Comparison of ENCODE assay signal across 9 cellular contexts in the genomic region with DNA sequence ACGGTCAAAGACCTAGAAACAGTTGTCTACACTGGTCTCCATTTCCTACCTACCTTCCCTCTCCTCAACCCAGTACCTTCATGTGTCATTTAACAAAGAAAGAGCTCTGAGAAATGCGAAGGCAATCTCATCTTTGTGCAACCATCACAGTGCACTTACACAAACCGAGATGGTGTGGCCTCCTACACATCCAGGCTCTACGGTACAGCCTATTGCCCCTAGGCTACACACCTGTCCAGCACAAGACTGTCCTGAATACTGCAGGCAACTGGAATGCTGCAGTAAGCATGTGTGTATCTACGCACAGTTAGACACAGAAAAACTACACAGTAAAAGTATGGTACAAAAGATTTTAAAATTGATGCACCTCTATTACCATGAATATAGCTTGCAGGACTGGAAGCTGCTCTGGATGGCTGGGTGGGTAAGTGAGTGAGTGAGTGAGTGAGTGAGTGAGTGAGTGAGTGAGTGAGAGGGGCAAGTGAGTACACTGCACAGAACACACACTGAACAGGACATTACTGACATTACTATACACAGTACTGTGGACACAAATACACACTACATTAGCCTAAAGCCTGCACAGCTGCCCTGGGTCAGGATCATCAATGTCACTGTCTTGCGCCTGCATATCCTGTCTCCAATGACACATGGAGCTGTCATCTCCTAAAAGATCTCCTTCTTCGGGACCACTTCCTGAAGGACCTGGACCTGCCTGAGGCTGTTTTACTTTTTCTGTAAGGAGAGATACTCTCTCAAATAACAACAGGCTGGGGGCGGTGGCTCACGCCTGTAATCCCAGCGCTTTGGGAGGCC. TPM values are rescaled to one million over a fixed set of nuclear protein-coding genes. Genes with fewer than 3 reads are reported as not detected.
DNase-seq lines count a peak whose midpoint lies in the region; ATAC-seq, FAIRE-seq and TF ChIP-seq lines count a peak whose summit lies in the region.
"Had no signal": no experiment of that assay in that cellular context is flagged by ENCODE, and none has a peak within 500 bp of the region (broad histone marks: within the 10 kb centered on the region; RNA-seq: fewer than 3 reads in every experiment).

No MANE protein-coding gene starts in this region.

- FAIRE-seq in GM12878 (lab: Jason Lieb, UNC), result no peak

- peaks cover 39% of the 10 kb centered on the region for H3K4me1 ChIP-seq in GM12878 (ENCODE audit: control insufficient read depth, insufficient read depth, low read length)
- peaks cover 37% of the 10 kb centered on the region for H3K4me1 ChIP-seq in mesenchymal stem cell (ENCODE audit: control insufficient read depth, insufficient read depth, low read depth, low read length)
- H3K4me1 ChIP-seq in thyroid gland, result peaks cover 34 to 56% of the 10 kb centered on the region in 2 donors

- no peak overlapping the region for H3K4me3 ChIP-seq in GM12878
- H3K4me3 ChIP-seq in mesenchymal stem cell (ENCODE audit: insufficient read depth in 1 of 2, low read depth in 1 of 2, low read length in 2 of 2), result no peak overlapping the region
- no peak overlapping the region for H3K4me3 ChIP-seq in thyroid gland (replicated peaks in 1 of 3)

- H3K4me3 Mint-ChIP-seq in activated naive CD4-positive, alpha-beta T cell treated with anti-CD3 and anti-CD28 coated beads for 36 hours, result no peak overlapping the region

- BruUV-seq in GM12878 (replicated peaks; lab: Mats Ljungman, UMichigan), result no TSS peak

- H4K8ac ChIP-seq in mesenchymal stem cell (ENCODE audit: low read length), result no peak overlapping the region

- H3K9me3 ChIP-seq in GM12878 (replicated peaks; ENCODE audit: control insufficient read depth, insufficient read depth, low read length) (no peaks in the 10 kb centered on the region; the same call in 2 of the 3 replicates), mesenchymal stem cell (ENCODE audit: control insufficient read depth, low read length) (no peaks in the 10 kb centered on the region), thyroid gland (no peaks in the 10 kb centered on the region)

- peaks cover 34% of the 10 kb centered on the region for H3K79me2 ChIP-seq in GM12878 (ENCODE audit: control insufficient read depth, insufficient read depth, low read length)

- SMC1A ChIA-PET in GM12878 (lab: Charles Lee; ENCODE audit: uncharacterized antibody, unreplicated experiment), result no interaction called here

- RAD21 ChIA-PET in GM12878 (lab: Charles Lee; ENCODE audit: unreplicated experiment), result interaction anchor here (0.7 kb wide), 1 partner anchor 571 kb away, joined by 3 read pairs; no protein-coding TSS in a partner anchor

- H3K27me3 Mint-ChIP-seq in activated naive CD4-positive, alpha-beta T cell treated with anti-CD3 and anti-CD28 coated beads for 36 hours (ENCODE audit: low read depth), result no peaks in the 10 kb centered on the region

- no peak for TF ChIP-seq EP300 in GM12878 (IDR thresholded peaks at IDR 0.05; ENCODE audit: borderline replicate concordance in 1 of 2, control insufficient read depth in 1 of 2, low read depth in 2 of 2, low read length in 2 of 2)

- no peak overlapping the region for H3K9ac ChIP-seq in GM12878 (ENCODE audit: control insufficient read depth, insufficient read depth, low read length)
- H3K9ac ChIP-seq in mesenchymal stem cell (ENCODE audit: low read length), result peak overlapping the region; percentile 37

- H3K27ac ChIP-seq in GM12878 (ENCODE audit: control insufficient read depth, insufficient read depth) (no peak overlapping the region; the same call in 1 of the 2 replicates), mesenchymal stem cell (ENCODE audit: low read length, poor library complexity, severe bottlenecking) (peak overlapping the region; percentile 88), thyroid gland (peak overlapping the region in 2 of 3 donors; percentile 62 to 69)

- POLR2A ChIA-PET in GM12878 (lab: Charles Lee), result no interaction called here

- H2BK15ac ChIP-seq in mesenchymal stem cell (ENCODE audit: low read depth, poor library complexity, severe bottlenecking), result no peak overlapping the region

- H3K36me3 Mint-ChIP-seq in activated naive CD4-positive, alpha-beta T cell treated with anti-CD3 and anti-CD28 coated beads, Interleukin-2, amount 50 U/mL, for 72 hours, result no peaks in the 10 kb centered on the region
- peaks cover 5% of the 10 kb centered on the region for H3K36me3 Mint-ChIP-seq in activated naive CD4-positive, alpha-beta T cell treated with anti-CD3 and anti-CD28 coated beads for 36 hours (ENCODE audit: low read depth)

- intact Hi-C loops in activated naive CD4-positive, alpha-beta T cell treated with anti-CD3 and anti-CD28 coated beads for 36 hours (cut with micrococcal nuclease), result no loop called here
- intact Hi-C loops in GM12878 (cut with micrococcal nuclease; ENCODE audit: unreplicated experiment), result no loop called here
- intact Hi-C loops in thyroid gland (cut with DNase I), result no loop called here

- H2BK5ac ChIP-seq in mesenchymal stem cell (ENCODE audit: low read depth, low read length, poor library complexity, severe bottlenecking), result no peak overlapping the region

- H2AFZ ChIP-seq in GM12878 (ENCODE audit: control insufficient read depth, low read depth, low read length), result no peak overlapping the region
- H2AFZ ChIP-seq in mesenchymal stem cell (ENCODE audit: low read depth, low read length), result no peak overlapping the region

- H4K20me1 ChIP-seq in GM12878 (ENCODE audit: control insufficient read depth, insufficient read depth), result no peaks in the 10 kb centered on the region

- CTCF ChIA-PET in activated naive CD4-positive, alpha-beta T cell treated with anti-CD3 and anti-CD28 coated beads for 36 hours (lab: Charles Lee), result interaction anchor here (0.6 kb wide), 1 partner anchor 288 kb away, joined by 3 read pairs; no protein-coding TSS in a partner anchor
- CTCF ChIA-PET in GM12878 (lab: Yijun Ruan, JAX), result interaction anchor here (0.5 to 1.3 kb wide), 4 partner anchors 12 to 117 kb away, joined by 3 to 4 read pairs (median 3); no protein-coding TSS in a partner anchor

- no peaks in the 10 kb centered on the region; a peak in 2 of 4 replicates for H3K36me3 ChIP-seq in GM12878 (ENCODE audit: control insufficient read depth in 2 of 2, insufficient read depth in 2 of 2, low read length in 1 of 2)
- peaks cover 24 to 41% of the 10 kb centered on the region in 2 experiments for H3K36me3 ChIP-seq in mesenchymal stem cell (ENCODE audit: control insufficient read depth in 1 of 2, insufficient read depth in 2 of 2, low read depth in 1 of 2, low read length in 2 of 2)
- H3K36me3 ChIP-seq in thyroid gland, result no peaks in the 10 kb centered on the region

- no peak overlapping the region for H3K23ac ChIP-seq in mesenchymal stem cell (ENCODE audit: low read length in 2 of 2)

- H2BK120ac ChIP-seq in mesenchymal stem cell (ENCODE audit: low read depth, low read length), result no peak overlapping the region

- no peaks in the 10 kb centered on the region for H3K27me3 ChIP-seq in GM12878 (replicated peaks in 1 of 2; ENCODE audit: control insufficient read depth in 2 of 2, insufficient read depth in 2 of 2, low read length in 1 of 2)
- no peaks in the 10 kb centered on the region for H3K27me3 ChIP-seq in mesenchymal stem cell (ENCODE audit: control insufficient read depth in 1 of 2, insufficient read depth in 1 of 2, low read length in 2 of 2)
- H3K27me3 ChIP-seq in thyroid gland, result no peaks in the 10 kb centered on the region
- H3K27me3 ChIP-seq: brain microvascular endothelial cell had no signal

- H3K79me1 ChIP-seq in mesenchymal stem cell (replicated peaks; ENCODE audit: low read length, poor library complexity, severe bottlenecking), result no peaks in the 10 kb centered on the region

- no peak overlapping the region for H4K91ac ChIP-seq in mesenchymal stem cell (ENCODE audit: low read length)

- TF ChIP-seq RAD21 in GM12878 (IDR thresholded peaks at IDR 0.05; ENCODE audit: insufficient read depth, low read depth, low read length), result no peak

- in situ Hi-C loops in GM12878 (cut with MboI), result no loop called here

- peak overlapping the region in 1 of 2 experiments; percentile 28 for H3K18ac ChIP-seq in mesenchymal stem cell (ENCODE audit: low read depth in 1 of 2, low read length in 2 of 2)

- no peak overlapping the region for H3K4ac ChIP-seq in mesenchymal stem cell (ENCODE audit: low read depth in 1 of 2, low read length in 2 of 2)

- WGBS in GM12878 (ENCODE audit: insufficient coverage, insufficient replicate concordance, low lambda C conversion rate, missing lambda C conversion rate), result 78% methylated on average over 10 of the region's 10 CpGs
- 80% methylated on average over 9 of the region's 10 CpGs for WGBS in mesenchymal stem cell
- WGBS in thyroid gland, 2 donors, result 88 to 89% methylated on average over 10 of the region's 10 CpGs

- H2BK12ac ChIP-seq in mesenchymal stem cell (ENCODE audit: low read length in 2 of 2), result no peak overlapping the region

- no peaks in the 10 kb centered on the region for H3K9me3 Mint-ChIP-seq in activated naive CD4-positive, alpha-beta T cell treated with anti-CD3 and anti-CD28 coated beads, Interleukin-2, amount 50 U/mL, for 72 hours
- no peaks in the 10 kb centered on the region for H3K9me3 Mint-ChIP-seq in activated naive CD4-positive, alpha-beta T cell treated with anti-CD3 and anti-CD28 coated beads for 36 hours

- peak overlapping the region in 1 of 2 experiments; percentile 44 for H3K14ac ChIP-seq in mesenchymal stem cell (ENCODE audit: low read length in 2 of 2)

- TF ChIP-seq POLR2A in GM12878 (IDR thresholded peaks at IDR 0.05; ENCODE audit: low read depth, low read length), result no peak
- no peak for TF ChIP-seq POLR2A in thyroid gland (IDR thresholded peaks at IDR 0.05)
- no peak for TF ChIP-seq POLR2A in GM18505 (IDR thresholded peaks at IDR 0.05; ENCODE audit: borderline replicate concordance, extremely low read depth, insufficient read depth, insufficient read length)

- H3K4me1 Mint-ChIP-seq in activated naive CD4-positive, alpha-beta T cell treated with anti-CD3 and anti-CD28 coated beads for 36 hours (ENCODE audit: low read depth), result peaks cover 20% of the 10 kb centered on the region

- H3K4me2 ChIP-seq in GM12878 (ENCODE audit: control insufficient read depth, insufficient read depth) (0 out of 2 replicates have a peak overlapping the region, but pooled peaks have one; percentile 64), mesenchymal stem cell (ENCODE audit: low read length, poor library complexity, severe bottlenecking) (no peak overlapping the region)

- H3K27ac Mint-ChIP-seq in activated naive CD4-positive, alpha-beta T cell treated with anti-CD3 and anti-CD28 coated beads, Interleukin-2, amount 50 U/mL, for 72 hours, result peak overlapping the region in 1 of 2 donors; percentile 77
- no peak overlapping the region for H3K27ac Mint-ChIP-seq in activated naive CD4-positive, alpha-beta T cell treated with anti-CD3 and anti-CD28 coated beads for 36 hours

- H2AK5ac ChIP-seq in mesenchymal stem cell (ENCODE audit: low read length, severe bottlenecking), result no peak overlapping the region

- peak; percentile 18 to 26 for ATAC-seq in activated naive CD4-positive, alpha-beta T cell treated with anti-CD3 and anti-CD28 coated beads, Interleukin-2, amount 50 U/mL, for 72 hours
- ATAC-seq in GM12878 (no peak), GM18505 (IDR thresholded peaks at IDR 0.05; ENCODE audit: unreplicated experiment) (no peak)

- DNase-seq in activated naive CD4-positive, alpha-beta T cell treated with anti-CD3 and anti-CD28 coated beads, Interleukin-2, amount 50 U/mL, for 72 hours (ENCODE audit: low spot score in 2 of 2), result no peak
- DNase-seq in activated naive CD4-positive, alpha-beta T cell treated with anti-CD3 and anti-CD28 coated beads for 36 hours, result no peak
- DNase-seq in GM12878 (ENCODE audit: low read depth, low spot score), result no peak
- DNase-seq in mesenchymal stem cell, result no peak
- peak in 1 of 2 donors; percentile 28 for DNase-seq in thyroid gland
- DNase-seq in SIG-M5 (lab: John Stamatoyannopoulos, UW), result no peak
- DNase-seq in AG08396 (ENCODE audit: low spot score), result no peak
- DNase-seq: brain microvascular endothelial cell had no signal

- no peak for TF ChIP-seq CTCF in GM12878 (IDR thresholded peaks at IDR 0.05 in 2 of 3, conservative IDR thresholded peaks at IDR 0.05 in 1 of 3; ENCODE audit: control insufficient read depth in 2 of 3, extremely low read depth in 1 of 3, insufficient read depth in 1 of 3, low read depth in 3 of 3, low read length in 3 of 3)
- no peak for TF ChIP-seq CTCF in thyroid gland (IDR thresholded peaks at IDR 0.05)

RNA-seq across cellular contexts. Expression of a gene that starts 18.5 kb away (rescaled TPM):
- 10 to 100 TPM; 37.4 to 74.7 TPM for total RNA-seq in activated naive CD4-positive, alpha-beta T cell treated with anti-CD3 and anti-CD28 coated beads, Interleukin-2, amount 50 U/mL, for 72 hours
- 10 to 100 TPM; 30.3 to 34.5 TPM for total RNA-seq in activated naive CD4-positive, alpha-beta T cell treated with anti-CD3 and anti-CD28 coated beads for 36 hours
- 60.5 and 61.3 TPM in 2 replicates for total RNA-seq in GM12878 (2013; cell fraction: nucleolus; rRNA removed)
- total RNA-seq in GM12878 (2014; rRNA removed) (7.9 and 10.1 TPM in 2 replicates), GM12878 (2014; rRNA removed; fragmentation: Illumina TruSeq; extraction: Trizol) (10.7 and 11.0 TPM in 2 replicates), GM12878 (2021) (9.8 and 11.4 TPM in 2 replicates), thyroid gland (100 to 1,000 TPM; 264 to 699 (median 417) TPM)
- 24.4 TPM for polyA plus RNA-seq in GM12878 (2011; ENCODE audit: low read depth)
- polyA plus RNA-seq in GM12878 (2011; rRNA removed) (20.7 and 33.0 TPM in 2 replicates), GM12878 (2014; fragmentation: Illumina TruSeq; extraction: Trizol) (9.7 and 12.6 TPM in 2 replicates), GM12878 (2014; fragmentation: Nextera tagmentation; extraction: Ambion mirVana) (1 to 10 TPM; 2.8 to 3.4 TPM), GM12878 (2014; rRNA removed) (7.9 and 8.2 TPM in 2 replicates), GM12878 (2016; fragmentation: Nextera tagmentation; extraction: Ambion mirVana) (10 to 100 TPM; 15.5 to 16.5 TPM)
- 6.1 and 8.3 TPM in 2 replicates for polyA plus RNA-seq in GM12878 (2011; cell fraction: cytosol; rRNA removed)
- polyA plus RNA-seq in GM12878 (2011; cell fraction: nucleus; rRNA removed), result 5.3 and 7.0 TPM in 2 replicates
- polyA plus RNA-seq in GM12878 (2012), result 35.8 and 40.1 TPM in 2 replicates
- polyA minus RNA-seq in GM12878 (2011; rRNA and poly(A)+ RNA removed), result 8.3 and 15.9 TPM in 2 replicates
- 30.9 and 57.1 TPM in 2 replicates for polyA minus RNA-seq in GM12878 (2011; cell fraction: cytosol; rRNA and poly(A)+ RNA removed)
- 5.3 and 10.5 TPM in 2 replicates for polyA minus RNA-seq in GM12878 (2011; cell fraction: nucleus; rRNA and poly(A)+ RNA removed)
- 1,059 TPM for polyA plus RNA-seq in mesenchymal stem cell (2013, experiment 1 of 2)
- 1,073 TPM for polyA plus RNA-seq in mesenchymal stem cell (2013, experiment 2 of 2)

Comparison
In these comparisons a context has a peak if more than half of its experiments do, and no peak if none do; other contexts are left out.
1. ATAC-seq: peak in activated naive CD4-positive, alpha-beta T cell treated with anti-CD3 and anti-CD28 coated beads, Interleukin-2, amount 50 U/mL, for 72 hours (2 of 2); none in GM12878 (single experiment) and GM18505 (single experiment).